In the genomic region with DNA sequence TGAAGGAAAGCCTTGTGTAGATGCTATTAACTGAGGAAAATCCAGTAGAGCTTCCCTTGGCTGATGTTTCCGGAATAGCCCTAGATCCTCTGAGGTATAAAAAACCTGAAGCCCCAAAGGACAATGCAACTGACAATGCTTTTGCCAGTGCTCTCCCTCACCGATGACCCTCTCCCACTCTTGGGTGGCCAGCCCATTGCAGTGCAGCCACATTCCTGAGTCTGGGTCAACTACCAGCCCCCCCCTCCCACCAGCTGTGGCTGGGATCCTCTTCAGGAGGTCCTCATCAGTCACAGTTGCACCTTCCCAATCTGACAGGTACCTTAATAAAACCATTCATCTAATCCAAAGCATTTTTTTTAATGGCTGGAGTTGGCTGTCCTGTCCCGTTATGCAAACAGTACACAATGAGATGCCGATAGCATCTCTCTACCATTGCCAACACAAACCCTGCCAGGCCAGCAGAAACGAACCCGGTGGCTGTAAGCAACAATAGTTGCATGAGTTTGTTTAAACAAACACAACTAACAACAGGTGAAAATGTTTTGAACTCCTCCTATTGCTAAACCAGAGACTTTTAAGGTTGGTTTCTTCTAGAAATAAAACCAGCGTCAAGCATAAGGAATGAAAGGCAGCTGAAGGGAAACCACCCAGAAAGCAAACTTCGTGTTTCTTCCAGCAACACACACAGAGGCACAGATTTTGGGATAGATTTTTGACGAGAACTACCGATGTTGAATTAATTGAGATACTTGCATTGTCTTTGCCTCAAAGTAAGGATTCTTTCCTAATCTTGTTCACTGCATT, we compare ENCODE assay signal across 29 cellular contexts.
DNase-seq lines count a peak whose midpoint lies in the region; ATAC-seq and TF ChIP-seq lines count a peak whose summit lies in the region.
"Had no signal": no experiment of that assay in that cellular context is flagged by ENCODE, and none has a peak within 500 bp of the region (broad histone marks: within the 10 kb centered on the region; RNA-seq: fewer than 3 reads in every experiment).

No MANE protein-coding gene starts in this region.

- H3K4me2 ChIP-seq in mammary epithelial cell (ENCODE audit: insufficient read depth, low read depth, low read length) (no peak overlapping the region), trophoblast cell (ENCODE audit: low read length) (no peak overlapping the region)
- H3K4me2 ChIP-seq: BLaER1 had no signal

- H3K9me3 Mint-ChIP-seq in MCF 10A (ENCODE audit: unreplicated experiment): no peaks in the 10 kb centered on the region

- no peaks in the 10 kb centered on the region for H4K20me1 ChIP-seq in mammary epithelial cell (ENCODE audit: insufficient read depth, low read length)
- H4K20me1 ChIP-seq: BLaER1 had no signal

- peak overlapping the region; percentile 51 for H4K91ac ChIP-seq in trophoblast cell (ENCODE audit: low read depth, low read length)

- H3K36me3 Mint-ChIP-seq in MCF 10A (ENCODE audit: insufficient read depth, unreplicated experiment): no peaks in the 10 kb centered on the region

- no peak overlapping the region for H3K18ac ChIP-seq in trophoblast cell (ENCODE audit: low read length)

- dilution Hi-C loops in mammary epithelial cell (cut with HindIII; ENCODE audit: low sequenced_read_pairs): loop anchor here (5.0 kb wide), 1 partner anchor 68 kb away; no protein-coding TSS in a partner anchor

- H3K23ac ChIP-seq in trophoblast cell (ENCODE audit: low read length): no peak overlapping the region

- H2AK5ac ChIP-seq in trophoblast cell (ENCODE audit: low read length): peak overlapping the region; percentile 81

- H3K27me3 Mint-ChIP-seq in MCF 10A (ENCODE audit: insufficient read depth, unreplicated experiment): no peaks in the 10 kb centered on the region
- H3K27me3 Mint-ChIP-seq: T-helper 17 cell had no signal

- POLR2A ChIA-PET in MCF 10A (lab: Yijun Ruan, JAX): interaction anchor here (0.9 kb wide), 1 partner anchor 12 kb away, joined by 3 read pairs; no protein-coding TSS in a partner anchor

- H2BK120ac ChIP-seq in trophoblast cell (ENCODE audit: insufficient read depth, low read length, poor library complexity): peak overlapping the region; percentile 58

- no peak overlapping the region for H4K8ac ChIP-seq in trophoblast cell (ENCODE audit: low read depth, low read length)

- BruUV-seq in mammary epithelial cell (replicated peaks; lab: Mats Ljungman, UMichigan) (no TSS peak), MCF 10A (replicated peaks; lab: Mats Ljungman, UMichigan) (no TSS peak)

- in situ Hi-C loops in mammary epithelial cell (cut with MboI; ENCODE audit: low sequenced_read_pairs in 2 of 2): no loop called here

- H3K27me3 ChIP-seq in mammary epithelial cell (ENCODE audit: insufficient read depth, low read length) (no peaks in the 10 kb centered on the region), SJSA1 (replicated peaks) (no peaks in the 10 kb centered on the region), trophoblast cell (ENCODE audit: insufficient read depth, low read length) (no peaks in the 10 kb centered on the region)
- H3K27me3 ChIP-seq: BLaER1, esophagus muscularis mucosa, gastroesophageal sphincter, ovary, right lobe of liver, vagina had no signal

- peak overlapping the region; percentile 43 for H2BK12ac ChIP-seq in trophoblast cell (ENCODE audit: low read length)

- no peak for TF ChIP-seq CTCF in mammary epithelial cell (conservative IDR thresholded peaks at IDR 0.05 in 1 of 2, IDR thresholded peaks at IDR 0.05 in 1 of 2; ENCODE audit: extremely low read depth in 1 of 2, insufficient read depth in 1 of 2, low read depth in 1 of 2, low read length in 2 of 2)
- no peak for TF ChIP-seq CTCF in MCF 10A (IDR thresholded peaks at IDR 0.05; ENCODE audit: unreplicated experiment)
- TF ChIP-seq CTCF in fibroblast of the aortic adventitia (IDR thresholded peaks at IDR 0.05; ENCODE audit: insufficient read depth, low read length): no peak

- H3K9ac ChIP-seq in mammary epithelial cell (ENCODE audit: insufficient read depth, low read length) (no peak overlapping the region), trophoblast cell (ENCODE audit: low read length) (no peak overlapping the region)
- H3K9ac ChIP-seq: BLaER1 had no signal

- H3K79me2 ChIP-seq in mammary epithelial cell (ENCODE audit: insufficient read depth, low read length) (no peaks in the 10 kb centered on the region), trophoblast cell (ENCODE audit: control insufficient read depth, insufficient read depth, low read length, poor library complexity) (peaks cover 2% of the 10 kb centered on the region)

- CTCF ChIA-PET in mammary epithelial cell (lab: Charles Lee; ENCODE audit: low non-redundant PET): no interaction called here
- CTCF ChIA-PET in MCF 10A (lab: Yijun Ruan, JAX): no interaction called here

- no peak overlapping the region for H2AFZ ChIP-seq in mammary epithelial cell (ENCODE audit: low read depth, low read length)
- H2AFZ ChIP-seq in trophoblast cell (ENCODE audit: insufficient read depth, low read length, poor library complexity): no peak overlapping the region

- intact Hi-C loops in mammary epithelial cell (cut with micrococcal nuclease): loop anchor here (5.0 kb wide), 1 partner anchor 128 kb away; a partner anchor contains a TSS
- intact Hi-C loops in MCF 10A (cut with micrococcal nuclease): no loop called here

- no peak overlapping the region for H3K4ac ChIP-seq in trophoblast cell (ENCODE audit: low read depth, low read length)

- no peaks in the 10 kb centered on the region for H3K9me3 ChIP-seq in mammary epithelial cell (replicated peaks; ENCODE audit: insufficient read depth, low read length)
- no peaks in the 10 kb centered on the region for H3K9me3 ChIP-seq in SJSA1 (replicated peaks)
- peaks cover 4% of the 10 kb centered on the region for H3K9me3 ChIP-seq in trophoblast cell (ENCODE audit: insufficient read depth, low read depth, low read length)
- H3K9me3 ChIP-seq: esophagus muscularis mucosa, gastroesophageal sphincter, ovary, right lobe of liver, vagina had no signal

- H4K12ac ChIP-seq in trophoblast cell (ENCODE audit: low read depth, low read length): no peak overlapping the region

- H2BK5ac ChIP-seq in trophoblast cell (ENCODE audit: low read depth, low read length, poor library complexity): no peak overlapping the region

- peaks cover 22% of the 10 kb centered on the region for H3K79me1 ChIP-seq in trophoblast cell (ENCODE audit: low read length)

- 92% methylated on average over 10 of the region's 10 CpGs for WGBS in mammary epithelial cell (ENCODE audit: low coverage, missing lambda C conversion rate)
- WGBS in trophoblast cell (ENCODE audit: extremely low coverage, insufficient coverage, insufficient read length): no CpG with 5 or more reads among the region's 10 CpGs

- H3K36me3 ChIP-seq in mammary epithelial cell (ENCODE audit: insufficient read depth, low read length) (no peaks in the 10 kb centered on the region), SJSA1 (no peaks in the 10 kb centered on the region), trophoblast cell (ENCODE audit: control insufficient read depth in 1 of 2, insufficient read depth in 2 of 2, low read length in 2 of 2) (no peaks in the 10 kb centered on the region)
- H3K36me3 ChIP-seq: BLaER1, esophagus muscularis mucosa, gastroesophageal sphincter, ovary, right lobe of liver, vagina had no signal

- H3K27ac ChIP-seq in mammary epithelial cell (ENCODE audit: insufficient read depth, low read depth, low read length) (peak overlapping the region; percentile 70), SJSA1 (peak overlapping the region; percentile 60), trophoblast cell (ENCODE audit: low read depth, low read length) (no peak overlapping the region)
- H3K27ac ChIP-seq: BLaER1, ovary, right lobe of liver, vagina, VCaP had no signal

- H3K14ac ChIP-seq in trophoblast cell (ENCODE audit: low read length): peak overlapping the region; percentile 44

- H3K4me3 Mint-ChIP-seq in MCF 10A (ENCODE audit: unreplicated experiment): no peak overlapping the region
- H3K4me3 Mint-ChIP-seq: activated naive CD4-positive, alpha-beta T cell treated with anti-CD3 and anti-CD28 coated beads for 36 hours; memory B cell; naive B cell had no signal

- no peak overlapping the region for H3K27ac Mint-ChIP-seq in MCF 10A (ENCODE audit: low read depth, unreplicated experiment)
- H3K27ac Mint-ChIP-seq: memory B cell had no signal

- no peak for ATAC-seq in GM21526 (IDR thresholded peaks at IDR 0.05; ENCODE audit: low FRiP score, unreplicated experiment)
- no peak for ATAC-seq in HG03571 (IDR thresholded peaks at IDR 0.05; ENCODE audit: unreplicated experiment)
- ATAC-seq: gastroesophageal sphincter, GM12878, K562, right lobe of liver had no signal

- H3K4me1 ChIP-seq in mammary epithelial cell (ENCODE audit: insufficient read depth, low read length) (peaks cover 42% of the 10 kb centered on the region), SJSA1 (replicated peaks) (peaks cover 54% of the 10 kb centered on the region), trophoblast cell (ENCODE audit: control insufficient read depth in 1 of 2, insufficient read depth in 2 of 2, low read length in 2 of 2) (peaks cover 20 to 29% of the 10 kb centered on the region in 2 experiments)
- H3K4me1 ChIP-seq: right lobe of liver had no signal

- peaks cover 12% of the 10 kb centered on the region for H3K4me1 Mint-ChIP-seq in MCF 10A (ENCODE audit: insufficient read depth, unreplicated experiment)

- DNase-seq in mammary epithelial cell (no peak), MCF 10A (ENCODE audit: unreplicated experiment) (no peak), SJSA1 (ENCODE audit: low read depth in 1 of 2, low spot score in 2 of 2) (peak; percentile 72 to 73), fibroblast of the aortic adventitia (ENCODE audit: low read depth) (peak; percentile 50), trophoblast cell (peak; percentile 11 to 40), midbrain (lab: John Stamatoyannopoulos, UW) (no peak)
- DNase-seq: DND-41; effector memory CD4-positive, alpha-beta T cell; HCEC 1CT; islet precursor cell; MV-4-11; naive B cell; NCI-H187 treated with DMSO at 0.1 percent for 48 hours; NCI-H2227 treated with DMSO at 0.1 percent for 48 hours; NCI-H748 treated with DMSO at 0.1 percent for 48 hours; ovary; right lobe of liver; T-helper 17 cell had no signal

- H3K4me3 ChIP-seq in mammary epithelial cell (replicated peaks in 1 of 3; ENCODE audit: insufficient read depth in 1 of 3, low read depth in 2 of 3, low read length in 3 of 3) (no peak overlapping the region), SJSA1 (no peak overlapping the region), fibroblast of the aortic adventitia (ENCODE audit: low read depth, low read length) (no peak overlapping the region), trophoblast cell (ENCODE audit: low read depth, low read length) (no peak overlapping the region)
- H3K4me3 ChIP-seq: BLaER1, esophagus muscularis mucosa, gastroesophageal sphincter, GM12878, K562, ovary, right lobe of liver, vagina had no signal

Comparison
In these comparisons a context has a peak if more than half of its experiments do, and no peak if none do; other contexts are left out.
1. DNase-seq: peak in SJSA1 (2 of 2), fibroblast of the aortic adventitia (single experiment) and trophoblast cell (2 of 2); none in mammary epithelial cell (single experiment), MCF 10A (single experiment) and midbrain (single experiment).